Comparison of ENCODE assay signal across 1 cellular context in the genomic region with DNA sequence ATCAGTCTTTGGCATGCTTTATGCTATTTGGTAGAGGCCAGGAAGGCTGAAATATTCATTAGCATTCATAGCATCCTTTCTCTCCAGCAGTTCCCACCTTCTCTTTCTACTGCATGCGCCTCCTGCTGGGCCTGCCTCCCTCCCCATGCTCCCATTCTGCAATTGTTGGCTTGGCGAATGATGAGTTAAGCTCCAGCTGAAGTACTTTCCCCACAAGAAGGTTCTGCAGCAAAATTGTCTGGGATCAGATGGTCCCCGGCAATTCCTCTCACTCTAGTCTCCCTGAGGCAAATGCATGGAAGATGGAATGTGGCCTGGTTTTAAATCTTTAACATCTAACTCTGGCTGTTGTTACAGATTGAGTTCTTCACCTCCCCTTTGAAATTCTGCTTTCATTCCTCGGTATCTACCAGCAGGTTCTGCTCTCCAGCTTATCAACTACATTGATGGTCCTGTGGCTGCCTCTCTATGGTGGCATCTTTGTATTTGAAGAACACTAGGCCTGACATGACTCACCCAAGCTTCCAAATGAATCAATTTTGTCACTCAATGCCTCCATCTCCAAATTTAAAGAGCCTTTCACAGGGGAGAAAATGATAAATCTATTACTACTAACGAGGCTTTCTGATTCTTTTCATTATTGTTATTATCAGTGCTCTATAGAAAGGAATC.
A peak's percentile ranks its signal among the peaks of the same experiment; 100 is the strongest.
TF ChIP-seq lines count a peak whose summit lies in the region.

No MANE protein-coding gene starts in this region.

TF ChIP-seq in HepG2, 621 proteins besides CTCF, POLR2A, EP300 and RAD21:
- TF ChIP-seq RBM22 (optimal IDR thresholded peaks at IDR 0.05; ENCODE audit: low read length) (peak; percentile 5), AGO2 (optimal IDR thresholded peaks at IDR 0.05; ENCODE audit: low read depth, low read length) (peak; percentile 9), MTF2 (CRISPR knock-in tag; IDR thresholded peaks at IDR 0.05; ENCODE audit: borderline replicate concordance) (no peak)
TF ChIP-seq in HepG2: peak in this region for 2.
